In the genomic region with DNA sequence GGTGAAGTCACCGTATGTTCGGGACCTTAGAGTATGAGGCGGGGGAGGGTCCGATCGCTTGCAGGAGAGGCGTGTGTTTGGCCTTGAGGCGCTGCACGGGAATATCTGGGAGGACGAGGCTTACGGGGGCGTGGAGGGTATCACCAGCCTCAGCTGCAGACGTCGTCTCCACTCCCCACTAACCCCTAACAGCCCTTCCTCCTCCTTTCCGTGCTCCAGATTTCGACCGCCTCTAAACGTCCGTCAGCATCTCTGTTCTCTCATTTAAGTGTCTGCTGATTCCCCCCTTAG, we compare ENCODE assay signal across 8 cellular contexts. TPM values are rescaled to one million over a fixed set of nuclear protein-coding genes. Genes with fewer than 3 reads are reported as not detected.
DNase-seq lines count a peak whose midpoint lies in the region; ATAC-seq, FAIRE-seq and TF ChIP-seq lines count a peak whose summit lies in the region.

No MANE protein-coding gene starts in this region.

- dilution Hi-C loops in keratinocyte (cut with MboI; ENCODE audit: extremely low pct_ligation_motif_present, low sequenced_read_pairs), result no loop called here

- no peak for TF ChIP-seq CTCF in HEK293 (tag by site-specific recombination; IDR thresholded peaks at IDR 0.05)
- no peak for TF ChIP-seq CTCF in adrenal gland (IDR thresholded peaks at IDR 0.05)
- no peak for TF ChIP-seq CTCF in keratinocyte (optimal IDR thresholded peaks at IDR 0.05 in 1 of 3, IDR thresholded peaks at IDR 0.05 in 1 of 3, conservative IDR thresholded peaks at IDR 0.05 in 1 of 3; ENCODE audit: extremely low read depth in 1 of 3, insufficient read depth in 2 of 3, low read length in 3 of 3)
- TF ChIP-seq CTCF in testis (IDR thresholded peaks at IDR 0.05), result no peak

- CTCF ChIA-PET in HEK293 (lab: Yijun Ruan, JAX), result no interaction called here

- FAIRE-seq in keratinocyte (lab: Jason Lieb, UNC), result no peak

- peak overlapping the region; percentile 70 for H2AFZ ChIP-seq in ACC112 (ENCODE audit: low read length, unreplicated experiment)
- peak overlapping the region; percentile 90 for H2AFZ ChIP-seq in keratinocyte (ENCODE audit: control insufficient read depth, low read length)

- H3K36me3 ChIP-seq in ACC112 (ENCODE audit: insufficient read depth, low read length) (peaks cover 15% of the 10 kb centered on the region; the same call in 1 of the 2 replicates), HEK293 (ENCODE audit: control insufficient read depth in 2 of 2, insufficient read depth in 1 of 2, low read length in 2 of 2) (peaks cover 17 to 22% of the 10 kb centered on the region in 2 experiments; a peak in 2 of 3 replicates), adrenal gland (replicated peaks in 1 of 2) (peaks cover 0 to 21% of the 10 kb centered on the region in 2 donors), keratinocyte (ENCODE audit: control insufficient read depth in 2 of 2, extremely low read depth in 1 of 2, insufficient read depth in 2 of 2, low read length in 2 of 2) (peaks cover 0 to 5% of the 10 kb centered on the region in 2 experiments), testis (ENCODE audit: low read depth, missing control alignments) (no peaks in the 10 kb centered on the region)

- H3K9me1 ChIP-seq in keratinocyte (ENCODE audit: control insufficient read depth, extremely low read depth, insufficient read depth, low read length), result no peaks in the 10 kb centered on the region

- H3K4me1 ChIP-seq in ACC112 (ENCODE audit: control insufficient read depth, insufficient read depth, low read length, unreplicated experiment) (peaks cover 4% of the 10 kb centered on the region), HEK293 (ENCODE audit: control insufficient read depth, insufficient read depth, low read length) (no peaks in the 10 kb centered on the region), adrenal gland (replicated peaks in 1 of 2) (peaks cover 0 to 5% of the 10 kb centered on the region in 2 donors), keratinocyte (ENCODE audit: control insufficient read depth, extremely low read depth, insufficient read depth, low read length) (peaks cover 8% of the 10 kb centered on the region), testis (peaks cover 4% of the 10 kb centered on the region)

- H3K27me3 ChIP-seq in ACC112 (ENCODE audit: insufficient read depth, low read length) (no peaks in the 10 kb centered on the region), adrenal gland (no peaks in the 10 kb centered on the region), keratinocyte (ENCODE audit: control insufficient read depth, extremely low read depth, insufficient read depth, low read length) (no peaks in the 10 kb centered on the region), testis (no peaks in the 10 kb centered on the region)

- H3K9ac ChIP-seq in keratinocyte (ENCODE audit: control insufficient read depth, extremely low read depth, insufficient read depth, low read length), result peak overlapping the region; percentile 90

- peak overlapping the region; percentile 76 for H3K27ac ChIP-seq in ACC112 (ENCODE audit: low read depth, low read length)
- H3K27ac ChIP-seq in HEK293 (ENCODE audit: extremely low read depth, low read depth, low read length), result peak overlapping the region; percentile 73; the same call in 1 of the 2 replicates
- peak overlapping the region in 3 of 5 donors; percentile 55 to 86 (median 84) for H3K27ac ChIP-seq in adrenal gland
- peak overlapping the region; percentile 80 for H3K27ac ChIP-seq in keratinocyte (ENCODE audit: control insufficient read depth, insufficient read depth, low read length)
- H3K27ac ChIP-seq in testis, result peak overlapping the region; percentile 86 to 89

- H3K4me2 ChIP-seq in keratinocyte (ENCODE audit: control insufficient read depth, extremely low read depth, insufficient read depth, low read depth, low read length), result peak overlapping the region; percentile 87

- H4K20me1 ChIP-seq in keratinocyte (ENCODE audit: control insufficient read depth, extremely low read depth, insufficient read depth, low read length), result no peaks in the 10 kb centered on the region

- H3K4me3 ChIP-seq in ACC112 (ENCODE audit: low read depth, low read length) (peak overlapping the region; percentile 86), HEK293 (ENCODE audit: low read depth, low read length) (peak overlapping the region; percentile 95), adrenal gland (peak overlapping the region in 3 of 4 donors; percentile 63 to 85 (median 69)), keratinocyte (ENCODE audit: control insufficient read depth in 2 of 3, extremely low read depth in 1 of 3, insufficient read depth in 2 of 3, low read depth in 1 of 3, low read length in 3 of 3) (peak overlapping the region; percentile 77 to 88 (median 81)), testis (peak overlapping the region; percentile 89 to 97)

- POLR2A ChIA-PET in HEK293 (lab: Yijun Ruan, JAX), result no interaction called here

- 1 to 3% (median 2%) methylated on average over 7 to 18 of the region's 18 CpGs for WGBS in adrenal gland, 4 donors
- 0 to 1% methylated on average over 16 to 18 of the region's 18 CpGs for WGBS in testis, 2 donors

- peaks cover 35% of the 10 kb centered on the region for H3K79me2 ChIP-seq in ACC112 (ENCODE audit: control insufficient read depth, insufficient read depth, low read length, unreplicated experiment)
- H3K79me2 ChIP-seq in keratinocyte (ENCODE audit: control insufficient read depth, insufficient read depth, low read length), result peaks cover 22% of the 10 kb centered on the region

- TF ChIP-seq POLR2A in adrenal gland (IDR thresholded peaks at IDR 0.05), result no peak
- no peak for TF ChIP-seq POLR2A in testis (IDR thresholded peaks at IDR 0.05)

- ATAC-seq in HG02623 (IDR thresholded peaks at IDR 0.05; ENCODE audit: unreplicated experiment), result no peak

- DNase-seq in adrenal gland (peak in 3 of 7 donors; percentile 33 to 44 (median 37)), keratinocyte (ENCODE audit: low read depth, low spot score) (no peak), testis (peak; percentile 83), medulla oblongata (ENCODE audit: extremely low spot score) (no peak), superior temporal gyrus (ENCODE audit: extremely low spot score) (no peak)

- H3K9me3 ChIP-seq in HEK293 (ENCODE audit: control insufficient read depth, insufficient read depth, low read depth, low read length), result no peaks in the 10 kb centered on the region
- H3K9me3 ChIP-seq in adrenal gland (replicated peaks in 1 of 3), result no peaks in the 10 kb centered on the region
- no peaks in the 10 kb centered on the region for H3K9me3 ChIP-seq in keratinocyte (ENCODE audit: control insufficient read depth, low read depth, low read length)
- H3K9me3 ChIP-seq in testis, result no peaks in the 10 kb centered on the region

- intact Hi-C loops in adrenal gland (cut with DNase I), result no loop called here
- intact Hi-C loops in testis (cut with DNase I; ENCODE audit: low total_unique reads), result no loop called here

TF ChIP-seq in HEK293, 187 proteins besides CTCF, POLR2A, EP300 and RAD21:
- TF ChIP-seq TRIM28 (IDR thresholded peaks at IDR 0.05; ENCODE audit: borderline replicate concordance, low read length) (no peak), KLF9 (tag by site-specific recombination; IDR thresholded peaks at IDR 0.05; ENCODE audit: low read depth) (0 out of 2 replicates have a peak, but pooled peaks have one; percentile 4), ZNF335 (tag by site-specific recombination; conservative IDR thresholded peaks at IDR 0.05) (peak; percentile 11)

RNA-seq across cellular contexts. Expression of gene ZNF12, which starts 23.5 kb away (rescaled TPM):
- total RNA-seq in adrenal gland (10 to 100 TPM in 7 of 8 donors, 1 to 10 TPM in 1; 7.1 to 25.6 (median 19.7) TPM), testis (10 to 100 TPM; 15.5 to 18.0 TPM)
- polyA plus RNA-seq in adrenal gland (10 to 100 TPM in 2 of 3 donors, 1 to 10 TPM in 1; 6.4 to 19.8 (median 10.5) TPM), keratinocyte (7.6 to 12.5 TPM (median 12.3 TPM) in 3 replicates), testis (ENCODE audit: insufficient read depth, low read depth, low replicate concordance) (10.3 TPM)
- 6.6 TPM for polyA plus RNA-seq in keratinocyte (2011; ENCODE audit: low read depth)
- 3.3 and 6.8 TPM in 2 replicates for polyA plus RNA-seq in keratinocyte (2011; cell fraction: cytosol; rRNA removed)
- polyA plus RNA-seq in keratinocyte (2011; cell fraction: nucleus; rRNA removed), result 20.0 and 27.8 TPM in 2 replicates
- polyA plus RNA-seq in keratinocyte (2012; ENCODE audit: low replicate concordance), result 7.1 and 8.3 TPM in 2 replicates
- polyA minus RNA-seq in keratinocyte, result 2.6 to 16.0 TPM (median 8.8 TPM) in 3 replicates
- polyA minus RNA-seq in keratinocyte (2011; cell fraction: cytosol; rRNA and poly(A)+ RNA removed), result 5.2 TPM
- polyA minus RNA-seq in keratinocyte (2011; cell fraction: nucleus; rRNA and poly(A)+ RNA removed), result 10.7 and 21.6 TPM in 2 replicates

RNA-seq across cellular contexts. Expression of gene RSPH10B2, which starts 23.6 kb away (rescaled TPM):
- 1 to 10 TPM in 1 of 8 donors, under 1 TPM in 2, not detected in 5; 0.19 to 1.2 (median 0.29) TPM for total RNA-seq in adrenal gland
- polyA plus RNA-seq in adrenal gland, result under 1 TPM; 0.24 to 0.64 (median 0.44) TPM
- 0.01 to 0.03 TPM in 2 of 3 replicates, not detected in the other for polyA plus RNA-seq in keratinocyte
- not detected for polyA plus RNA-seq in keratinocyte (2011; ENCODE audit: low read depth)
- 0.05 TPM in 1 of 2 replicates, not detected in the other for polyA plus RNA-seq in keratinocyte (2011; cell fraction: cytosol; rRNA removed)
- polyA plus RNA-seq in keratinocyte (2011; cell fraction: nucleus; rRNA removed), result 0.22 TPM in 1 of 2 replicates, not detected in the other
- not detected in 2 replicates for polyA plus RNA-seq in keratinocyte (2012; ENCODE audit: low replicate concordance)
- 0.90 TPM in 1 of 3 replicates, not detected in the others for polyA minus RNA-seq in keratinocyte
- not detected for polyA minus RNA-seq in keratinocyte (2011; cell fraction: cytosol; rRNA and poly(A)+ RNA removed)
- not detected in 2 replicates for polyA minus RNA-seq in keratinocyte (2011; cell fraction: nucleus; rRNA and poly(A)+ RNA removed)
- 10 to 100 TPM; 24.3 to 61.3 TPM for total RNA-seq in testis
- 55.8 TPM for polyA plus RNA-seq in testis (ENCODE audit: insufficient read depth, low read depth, low replicate concordance)

Comparison
In these comparisons a context has a peak if more than half of its experiments do, and no peak if none do; other contexts are left out.
1. RNA of gene RSPH10B2, which starts 23.6 kb away (polyA plus RNA-seq): 55.8 TPM in testis (single experiment); 0.24 to 0.64 TPM in adrenal gland and 0.01 to 0.22 TPM in keratinocyte; every median in the first group is over 10 times any median in the second.
2. Peak in every context shown above with its lines, with median percentiles within 50 percentile points of each other: H3K27ac ChIP-seq and H3K4me3 ChIP-seq.